In genomic region chr1:11845641-11846335, GRCh38 we compare ENCODE assay signal across 9 cellular contexts. TPM values are rescaled to one million over a fixed set of nuclear protein-coding genes. Genes with fewer than 3 reads are reported as not detected.
DNase-seq lines count a peak whose midpoint lies in the region; ATAC-seq, FAIRE-seq and TF ChIP-seq lines count a peak whose summit lies in the region.
"Had no signal": no experiment of that assay in that cellular context is flagged by ENCODE, and none has a peak within 500 bp of the region (broad histone marks: within the 10 kb centered on the region; RNA-seq: fewer than 3 reads in every experiment).

No MANE protein-coding gene starts in this region.

- H3K27ac Mint-ChIP-seq in brain, result peak overlapping the region in 3 of 5 experiments; percentile 41 to 98 (median 61)

- H3K4me1 ChIP-seq in HepG2 (ENCODE audit: insufficient read depth, low read length) (peaks cover 39% of the 10 kb centered on the region), right lobe of liver (peaks cover 0 to 30% (median 14%) of the 10 kb centered on the region in 4 donors)

- TF ChIP-seq RAD21 in HepG2 (CRISPR knock-in tag; IDR thresholded peaks at IDR 0.05), result no peak

- no peaks in the 10 kb centered on the region for H3K79me2 ChIP-seq in HepG2 (ENCODE audit: insufficient read depth, low read length)

- TF ChIP-seq CTCF in HepG2 (CRISPR knock-in tag; IDR thresholded peaks at IDR 0.05), result no peak
- TF ChIP-seq CTCF in right lobe of liver (IDR thresholded peaks at IDR 0.05), result no peak
- no peak for TF ChIP-seq CTCF in brain (conservative IDR thresholded peaks at IDR 0.05)

- peaks cover 63% of the 10 kb centered on the region for H3K4me1 Mint-ChIP-seq in brain

- H4K20me1 ChIP-seq in HepG2 (ENCODE audit: insufficient read depth, low read length), result no peaks in the 10 kb centered on the region

- TF ChIP-seq POLR2A in HepG2 (IDR thresholded peaks at IDR 0.05; ENCODE audit: insufficient read depth in 1 of 2, low read depth in 2 of 2, low read length in 2 of 2) (no peak; a peak in 1 of 4 replicates), right lobe of liver (IDR thresholded peaks at IDR 0.05) (no peak)

- no peak overlapping the region for H3K4me3 Mint-ChIP-seq in brain

- no peak overlapping the region for H2AFZ ChIP-seq in HepG2 (ENCODE audit: low read length)

- H3K27me3 ChIP-seq in HepG2 (ENCODE audit: control insufficient read depth in 1 of 2, insufficient read depth in 2 of 2, low read length in 2 of 2) (no peaks in the 10 kb centered on the region), right lobe of liver (no peaks in the 10 kb centered on the region)

- no peak overlapping the region for H3K4me2 ChIP-seq in HepG2 (ENCODE audit: low read depth, low read length)

- intact Hi-C loops in HepG2 (cut with micrococcal nuclease; ENCODE audit: unreplicated experiment), result no loop called here
- intact Hi-C loops in right lobe of liver (cut with DNase I), result no loop called here
- intact Hi-C loops in head of caudate nucleus (cut with DNase I), result no loop called here

- CTCF ChIA-PET in HepG2 (lab: Yijun Ruan, JAX; ENCODE audit: low intra/inter-chr PET ratio, low total read pairs), result no interaction called here

- H3K36me3 Mint-ChIP-seq in brain, result peaks cover 49% of the 10 kb centered on the region

- TF ChIP-seq EP300 in HepG2 (IDR thresholded peaks at IDR 0.05; ENCODE audit: low read depth in 2 of 2, low read length in 2 of 2), result no peak
- no peak for TF ChIP-seq EP300 in HepG2 (CRISPR knock-in tag; IDR thresholded peaks at IDR 0.05; ENCODE audit: borderline replicate concordance)

- ATAC-seq in HepG2, result no peak
- no peak for ATAC-seq in right lobe of liver
- no peak for ATAC-seq in GM18868 (IDR thresholded peaks at IDR 0.05; ENCODE audit: unreplicated experiment)

- FAIRE-seq in HepG2 (lab: Jason Lieb, UNC), result no peak

- H3K27me3 Mint-ChIP-seq in brain, result peaks cover 2% of the 10 kb centered on the region

- no peak overlapping the region for H3K27ac ChIP-seq in HepG2 (ENCODE audit: extremely low read length, insufficient read depth, low read length)
- H3K27ac ChIP-seq in right lobe of liver, result no peak overlapping the region
- H3K27ac ChIP-seq: C4-2B had no signal

- H3K9me3 Mint-ChIP-seq in brain, result no peaks in the 10 kb centered on the region

- no peak overlapping the region for H3K9ac ChIP-seq in HepG2 (ENCODE audit: insufficient read depth, low read depth, low read length)

- peaks cover 8 to 28% of the 10 kb centered on the region in 2 experiments for H3K36me3 ChIP-seq in HepG2 (replicated peaks in 1 of 2; ENCODE audit: control insufficient read depth in 1 of 2, insufficient read depth in 2 of 2, low read length in 2 of 2)
- peaks cover 0 to 11% (median 4%) of the 10 kb centered on the region in 4 donors for H3K36me3 ChIP-seq in right lobe of liver

- no peaks in the 10 kb centered on the region for H3K9me3 ChIP-seq in HepG2 (ENCODE audit: low read length)
- no peaks in the 10 kb centered on the region for H3K9me3 ChIP-seq in right lobe of liver

- H3K4me3 ChIP-seq in HepG2 (replicated peaks in 1 of 3; ENCODE audit: insufficient read depth in 1 of 3, low read depth in 2 of 3, low read length in 3 of 3) (no peak overlapping the region), right lobe of liver (no peak overlapping the region)

- POLR2A ChIA-PET in HepG2 (lab: Yijun Ruan, JAX), result no interaction called here

- DNase-seq in HepG2 (ENCODE audit: low spot score) (peak; percentile 18), right lobe of liver (no peak), DMS153 (lab: John Stamatoyannopoulos, UW) (no peak), head of caudate nucleus (no peak)
- DNase-seq: NCI-H1105 had no signal

- in situ Hi-C loops in HepG2 (cut with HindIII; ENCODE audit: extremely low pct_ligation_motif_present, low pct_unique_long_range_greater_than_20kb), result no loop called here

- WGBS in HepG2 (ENCODE audit: low lambda C conversion rate), result 93% methylated on average over 4 of the region's 5 CpGs
- 60% methylated on average over 4 of the region's 5 CpGs for WGBS in right lobe of liver (ENCODE audit: insufficient coverage, low coverage, low lambda C conversion rate, missing lambda C conversion rate)

- no TSS peak for BruUV-seq in HepG2 (replicated peaks; lab: Mats Ljungman, UMichigan)

RNA-seq across cellular contexts. Expression of gene NPPA, which starts 1.8 kb away (rescaled TPM):
- total RNA-seq in HepG2 (2016; rRNA removed; fragmentation: Illumina TruSeq; extraction: Trizol) (not detected in 2 replicates), right lobe of liver (1 to 10 TPM in 2 of 6 experiments, under 1 TPM in 2, not detected in 2; 0.27 to 2.3 (median 1.3) TPM)
- not detected in 2 replicates for total RNA-seq in HepG2 (2016; cell fraction: cytosol; rRNA removed; fragmentation: Illumina TruSeq; extraction: Trizol; ENCODE audit: low read depth)
- total RNA-seq in HepG2 (2016; cell fraction: insoluble cytoplasmic fraction; rRNA removed; fragmentation: Illumina TruSeq; extraction: Trizol), result not detected in 2 replicates
- total RNA-seq in HepG2 (2016; cell fraction: membrane; rRNA removed; fragmentation: Illumina TruSeq; extraction: Trizol), result not detected in 2 replicates
- not detected in 2 replicates for total RNA-seq in HepG2 (2016; cell fraction: nucleus; rRNA removed; fragmentation: Illumina TruSeq; extraction: Trizol)
- polyA plus RNA-seq in HepG2 (2011; rRNA removed) (not detected in 2 replicates), brain (ENCODE audit: insufficient read depth, low read depth, low replicate concordance) (10.0 TPM)
- not detected in 2 replicates for polyA plus RNA-seq in HepG2 (2011; cell fraction: cytosol; rRNA removed)
- polyA plus RNA-seq in HepG2 (2011; cell fraction: nucleus; rRNA removed), result not detected in 2 replicates
- 0.92 and 1.8 TPM in 2 replicates for polyA plus RNA-seq in HepG2 (2012)
- polyA plus RNA-seq in HepG2 (2016; cell fraction: cytosol; fragmentation: Illumina TruSeq; extraction: Trizol; ENCODE audit: low read depth), result not detected in 2 replicates
- not detected in 2 replicates for polyA plus RNA-seq in HepG2 (2016; cell fraction: insoluble cytoplasmic fraction; fragmentation: Illumina TruSeq; extraction: Trizol; ENCODE audit: low read depth)
- polyA plus RNA-seq in HepG2 (2016; cell fraction: membrane; fragmentation: Illumina TruSeq; extraction: Trizol; ENCODE audit: low read depth), result not detected in 2 replicates
- not detected in 2 replicates for polyA plus RNA-seq in HepG2 (2016; cell fraction: nucleus; fragmentation: Illumina TruSeq; extraction: Trizol; ENCODE audit: insufficient read depth, low read depth)
- not detected in 2 replicates for polyA minus RNA-seq in HepG2 (2011; rRNA and poly(A)+ RNA removed; ENCODE audit: low replicate concordance)
- polyA minus RNA-seq in HepG2 (2011; cell fraction: cytosol; rRNA and poly(A)+ RNA removed), result not detected in 2 replicates
- polyA minus RNA-seq in HepG2 (2011; cell fraction: nucleus; rRNA and poly(A)+ RNA removed), result not detected in 2 replicates
- total RNA-seq: lower leg skin had no signal

RNA-seq across cellular contexts. Expression of gene NPPB, which starts 13.0 kb away (rescaled TPM):
- total RNA-seq in HepG2 (2016; rRNA removed; fragmentation: Illumina TruSeq; extraction: Trizol) (not detected in 2 replicates), right lobe of liver (under 1 TPM in 1 of 6 experiments, not detected in 5; 0.44 TPM)
- total RNA-seq in HepG2 (2016; cell fraction: cytosol; rRNA removed; fragmentation: Illumina TruSeq; extraction: Trizol; ENCODE audit: low read depth), result not detected in 2 replicates
- total RNA-seq in HepG2 (2016; cell fraction: insoluble cytoplasmic fraction; rRNA removed; fragmentation: Illumina TruSeq; extraction: Trizol), result 0.24 TPM in 1 of 2 replicates, not detected in the other
- not detected in 2 replicates for total RNA-seq in HepG2 (2016; cell fraction: membrane; rRNA removed; fragmentation: Illumina TruSeq; extraction: Trizol)
- total RNA-seq in HepG2 (2016; cell fraction: nucleus; rRNA removed; fragmentation: Illumina TruSeq; extraction: Trizol), result not detected in 2 replicates
- polyA plus RNA-seq in HepG2 (2011; rRNA removed) (1.9 and 3.7 TPM in 2 replicates), brain (ENCODE audit: insufficient read depth, low read depth, low replicate concordance) (0.56 TPM)
- 2.1 TPM in 2 replicates for polyA plus RNA-seq in HepG2 (2011; cell fraction: cytosol; rRNA removed)
- polyA plus RNA-seq in HepG2 (2011; cell fraction: nucleus; rRNA removed), result 0.90 and 2.1 TPM in 2 replicates
- 0.77 and 4.3 TPM in 2 replicates for polyA plus RNA-seq in HepG2 (2012)
- polyA plus RNA-seq in HepG2 (2016; cell fraction: cytosol; fragmentation: Illumina TruSeq; extraction: Trizol; ENCODE audit: low read depth), result not detected in 2 replicates
- polyA plus RNA-seq in HepG2 (2016; cell fraction: insoluble cytoplasmic fraction; fragmentation: Illumina TruSeq; extraction: Trizol; ENCODE audit: low read depth), result not detected in 2 replicates
- not detected in 2 replicates for polyA plus RNA-seq in HepG2 (2016; cell fraction: membrane; fragmentation: Illumina TruSeq; extraction: Trizol; ENCODE audit: low read depth)
- 0.79 and 0.81 TPM in 2 replicates for polyA plus RNA-seq in HepG2 (2016; cell fraction: nucleus; fragmentation: Illumina TruSeq; extraction: Trizol; ENCODE audit: insufficient read depth, low read depth)
- 0.56 TPM in 1 of 2 replicates, not detected in the other for polyA minus RNA-seq in HepG2 (2011; rRNA and poly(A)+ RNA removed; ENCODE audit: low replicate concordance)
- 2.6 TPM in 1 of 2 replicates, not detected in the other for polyA minus RNA-seq in HepG2 (2011; cell fraction: cytosol; rRNA and poly(A)+ RNA removed)
- not detected in 2 replicates for polyA minus RNA-seq in HepG2 (2011; cell fraction: nucleus; rRNA and poly(A)+ RNA removed)
- total RNA-seq: lower leg skin had no signal

RNA-seq across cellular contexts. Expression of gene CLCN6, which starts 39.8 kb away (rescaled TPM):
- total RNA-seq in HepG2 (2016; rRNA removed; fragmentation: Illumina TruSeq; extraction: Trizol), result 10.1 and 19.3 TPM in 2 replicates
- total RNA-seq in HepG2 (2016; cell fraction: cytosol; rRNA removed; fragmentation: Illumina TruSeq; extraction: Trizol; ENCODE audit: low read depth), result 3.7 and 4.0 TPM in 2 replicates
- total RNA-seq in HepG2 (2016; cell fraction: insoluble cytoplasmic fraction; rRNA removed; fragmentation: Illumina TruSeq; extraction: Trizol), result 7.6 and 20.5 TPM in 2 replicates
- total RNA-seq in HepG2 (2016; cell fraction: membrane; rRNA removed; fragmentation: Illumina TruSeq; extraction: Trizol), result 5.4 and 6.2 TPM in 2 replicates
- total RNA-seq in HepG2 (2016; cell fraction: nucleus; rRNA removed; fragmentation: Illumina TruSeq; extraction: Trizol), result 39.7 and 42.7 TPM in 2 replicates
- polyA plus RNA-seq in HepG2 (2011; rRNA removed), result 14.9 and 19.9 TPM in 2 replicates
- 8.3 and 12.0 TPM in 2 replicates for polyA plus RNA-seq in HepG2 (2011; cell fraction: cytosol; rRNA removed)
- polyA plus RNA-seq in HepG2 (2011; cell fraction: nucleus; rRNA removed), result 67.2 and 84.3 TPM in 2 replicates
- polyA plus RNA-seq in HepG2 (2012), result 25.5 and 26.0 TPM in 2 replicates
- 1.4 and 1.6 TPM in 2 replicates for polyA plus RNA-seq in HepG2 (2016; cell fraction: cytosol; fragmentation: Illumina TruSeq; extraction: Trizol; ENCODE audit: low read depth)
- polyA plus RNA-seq in HepG2 (2016; cell fraction: insoluble cytoplasmic fraction; fragmentation: Illumina TruSeq; extraction: Trizol; ENCODE audit: low read depth), result 4.8 and 8.2 TPM in 2 replicates
- 3.7 and 4.3 TPM in 2 replicates for polyA plus RNA-seq in HepG2 (2016; cell fraction: membrane; fragmentation: Illumina TruSeq; extraction: Trizol; ENCODE audit: low read depth)
- 103 and 104 TPM in 2 replicates for polyA plus RNA-seq in HepG2 (2016; cell fraction: nucleus; fragmentation: Illumina TruSeq; extraction: Trizol; ENCODE audit: insufficient read depth, low read depth)
- polyA minus RNA-seq in HepG2 (2011; rRNA and poly(A)+ RNA removed; ENCODE audit: low replicate concordance), result 10.8 and 21.4 TPM in 2 replicates
- polyA minus RNA-seq in HepG2 (2011; cell fraction: cytosol; rRNA and poly(A)+ RNA removed), result 8.2 and 9.7 TPM in 2 replicates
- 37.9 and 38.6 TPM in 2 replicates for polyA minus RNA-seq in HepG2 (2011; cell fraction: nucleus; rRNA and poly(A)+ RNA removed)
- total RNA-seq in right lobe of liver, result 10 to 100 TPM in 2 of 6 experiments, 1 to 10 TPM in 4; 4.2 to 12.7 (median 9.2) TPM
- 16.6 TPM for polyA plus RNA-seq in brain (ENCODE audit: insufficient read depth, low read depth, low replicate concordance)

RNA-seq across cellular contexts. Expression of gene MTHFR, which starts 40.0 kb away (rescaled TPM):
- total RNA-seq in HepG2 (2016; rRNA removed; fragmentation: Illumina TruSeq; extraction: Trizol), result 5.0 and 8.2 TPM in 2 replicates
- total RNA-seq in HepG2 (2016; cell fraction: cytosol; rRNA removed; fragmentation: Illumina TruSeq; extraction: Trizol; ENCODE audit: low read depth), result 4.1 and 5.4 TPM in 2 replicates
- 4.9 and 8.0 TPM in 2 replicates for total RNA-seq in HepG2 (2016; cell fraction: insoluble cytoplasmic fraction; rRNA removed; fragmentation: Illumina TruSeq; extraction: Trizol)
- total RNA-seq in HepG2 (2016; cell fraction: membrane; rRNA removed; fragmentation: Illumina TruSeq; extraction: Trizol), result 5.9 and 7.6 TPM in 2 replicates
- 10.1 and 14.4 TPM in 2 replicates for total RNA-seq in HepG2 (2016; cell fraction: nucleus; rRNA removed; fragmentation: Illumina TruSeq; extraction: Trizol)
- 3.8 and 6.8 TPM in 2 replicates for polyA plus RNA-seq in HepG2 (2011; rRNA removed)
- polyA plus RNA-seq in HepG2 (2011; cell fraction: cytosol; rRNA removed), result 2.8 and 3.4 TPM in 2 replicates
- 11.8 and 13.3 TPM in 2 replicates for polyA plus RNA-seq in HepG2 (2011; cell fraction: nucleus; rRNA removed)
- polyA plus RNA-seq in HepG2 (2012), result 2.8 and 3.0 TPM in 2 replicates
- 0.58 and 0.61 TPM in 2 replicates for polyA plus RNA-seq in HepG2 (2016; cell fraction: cytosol; fragmentation: Illumina TruSeq; extraction: Trizol; ENCODE audit: low read depth)
- 3.6 and 4.9 TPM in 2 replicates for polyA plus RNA-seq in HepG2 (2016; cell fraction: insoluble cytoplasmic fraction; fragmentation: Illumina TruSeq; extraction: Trizol; ENCODE audit: low read depth)
- polyA plus RNA-seq in HepG2 (2016; cell fraction: membrane; fragmentation: Illumina TruSeq; extraction: Trizol; ENCODE audit: low read depth), result 0.73 and 0.76 TPM in 2 replicates
- polyA plus RNA-seq in HepG2 (2016; cell fraction: nucleus; fragmentation: Illumina TruSeq; extraction: Trizol; ENCODE audit: insufficient read depth, low read depth), result 8.2 and 9.0 TPM in 2 replicates
- polyA minus RNA-seq in HepG2 (2011; rRNA and poly(A)+ RNA removed; ENCODE audit: low replicate concordance), result 19.5 and 30.6 TPM in 2 replicates
- polyA minus RNA-seq in HepG2 (2011; cell fraction: cytosol; rRNA and poly(A)+ RNA removed), result 2.5 and 6.1 TPM in 2 replicates
- polyA minus RNA-seq in HepG2 (2011; cell fraction: nucleus; rRNA and poly(A)+ RNA removed), result 22.8 and 22.9 TPM in 2 replicates
- total RNA-seq in right lobe of liver, result 10 to 100 TPM; 10.6 to 20.1 (median 15.6) TPM
- 13.4 TPM for polyA plus RNA-seq in brain (ENCODE audit: insufficient read depth, low read depth, low replicate concordance)
